Comparison of ENCODE assay signal across 1 cellular context in genomic region chr2:238063414-238064189, GRCh38.
TF ChIP-seq lines count a peak whose summit lies in the region.

No MANE protein-coding gene starts in this region.

TF ChIP-seq in HepG2, 621 proteins besides CTCF, POLR2A, EP300 and RAD21 (continued from another document):
- TF ChIP-seq ZNF687 (CRISPR knock-in tag; IDR thresholded peaks at IDR 0.05) (peak; percentile 10), ZNF772 (CRISPR knock-in tag; IDR thresholded peaks at IDR 0.05) (0 out of 2 replicates have a peak, but pooled peaks have one; percentile 48), HMG20A (CRISPR knock-in tag; IDR thresholded peaks at IDR 0.05; ENCODE audit: borderline replicate concordance) (0 out of 2 replicates have a peak, but pooled peaks have one; percentile 22), HNF4A (CRISPR knock-in tag; IDR thresholded peaks at IDR 0.05) (peak; percentile 94), ZNF703 (CRISPR knock-in tag; IDR thresholded peaks at IDR 0.05; ENCODE audit: borderline replicate concordance) (no peak), MZF1 (CRISPR knock-in tag; IDR thresholded peaks at IDR 0.05; ENCODE audit: borderline replicate concordance) (no peak), ZBTB4 (CRISPR knock-in tag; IDR thresholded peaks at IDR 0.05; ENCODE audit: borderline replicate concordance) (0 out of 2 replicates have a peak, but pooled peaks have one; percentile 75), ZBTB38 (CRISPR knock-in tag; IDR thresholded peaks at IDR 0.05) (0 out of 2 replicates have a peak, but pooled peaks have one; percentile 16), SAP130 (CRISPR knock-in tag; IDR thresholded peaks at IDR 0.05; ENCODE audit: low read depth) (peak; percentile 35), MXI1 (IDR thresholded peaks at IDR 0.05; ENCODE audit: borderline replicate concordance, low read depth, low read length) (no peak), CEBPB (IDR thresholded peaks at IDR 0.05; ENCODE audit: borderline replicate concordance, low read depth, low read length) (no peak), ESRRA (CRISPR knock-in tag; IDR thresholded peaks at IDR 0.05; ENCODE audit: low read depth) (0 out of 2 replicates have a peak, but pooled peaks have one; percentile 21), ZMYM4 (CRISPR knock-in tag; IDR thresholded peaks at IDR 0.05) (peak; percentile 45; the same call in 1 of the 2 replicates), HHEX (CRISPR knock-in tag; IDR thresholded peaks at IDR 0.05) (no peak), RBFOX2 (IDR thresholded peaks at IDR 0.05; ENCODE audit: low read depth, low read length) (0 out of 2 replicates have a peak, but pooled peaks have one; percentile 17), ASH2L (IDR thresholded peaks at IDR 0.05; ENCODE audit: insufficient read length, low read depth, low read length) (peak; percentile 41), TEAD3 (CRISPR knock-in tag; optimal IDR thresholded peaks at IDR 0.05; ENCODE audit: borderline replicate concordance) (peak; percentile 50), ZNF414 (CRISPR knock-in tag; IDR thresholded peaks at IDR 0.05) (0 out of 2 replicates have a peak, but pooled peaks have one; percentile 17), ZNF768 (CRISPR knock-in tag; IDR thresholded peaks at IDR 0.05) (no peak), LCORL (IDR thresholded peaks at IDR 0.05) (no peak), LCORL (CRISPR knock-in tag; IDR thresholded peaks at IDR 0.05) (peak; percentile 60; the same call in 1 of the 2 replicates), PAXIP1 (CRISPR knock-in tag; conservative IDR thresholded peaks at IDR 0.05) (peak; percentile 70)
- TF ChIP-seq, protein P1, sequence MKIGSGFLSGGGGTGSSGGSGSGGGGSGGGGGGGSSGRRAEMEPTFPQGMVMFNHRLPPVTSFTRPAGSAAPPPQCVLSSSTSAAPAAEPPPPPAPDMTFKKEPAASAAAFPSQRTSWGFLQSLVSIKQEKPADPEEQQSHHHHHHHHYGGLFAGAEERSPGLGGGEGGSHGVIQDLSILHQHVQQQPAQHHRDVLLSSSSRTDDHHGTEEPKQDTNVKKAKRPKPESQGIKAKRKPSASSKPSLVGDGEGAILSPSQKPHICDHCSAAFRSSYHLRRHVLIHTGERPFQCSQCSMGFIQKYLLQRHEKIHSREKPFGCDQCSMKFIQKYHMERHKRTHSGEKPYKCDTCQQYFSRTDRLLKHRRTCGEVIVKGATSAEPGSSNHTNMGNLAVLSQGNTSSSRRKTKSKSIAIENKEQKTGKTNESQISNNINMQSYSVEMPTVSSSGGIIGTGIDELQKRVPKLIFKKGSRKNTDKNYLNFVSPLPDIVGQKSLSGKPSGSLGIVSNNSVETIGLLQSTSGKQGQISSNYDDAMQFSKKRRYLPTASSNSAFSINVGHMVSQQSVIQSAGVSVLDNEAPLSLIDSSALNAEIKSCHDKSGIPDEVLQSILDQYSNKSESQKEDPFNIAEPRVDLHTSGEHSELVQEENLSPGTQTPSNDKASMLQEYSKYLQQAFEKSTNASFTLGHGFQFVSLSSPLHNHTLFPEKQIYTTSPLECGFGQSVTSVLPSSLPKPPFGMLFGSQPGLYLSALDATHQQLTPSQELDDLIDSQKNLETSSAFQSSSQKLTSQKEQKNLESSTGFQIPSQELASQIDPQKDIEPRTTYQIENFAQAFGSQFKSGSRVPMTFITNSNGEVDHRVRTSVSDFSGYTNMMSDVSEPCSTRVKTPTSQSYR (CRISPR knock-in tag; IDR thresholded peaks at IDR 0.05; ENCODE audit: borderline replicate concordance), result peak; percentile 90
- TF ChIP-seq, protein P2, sequence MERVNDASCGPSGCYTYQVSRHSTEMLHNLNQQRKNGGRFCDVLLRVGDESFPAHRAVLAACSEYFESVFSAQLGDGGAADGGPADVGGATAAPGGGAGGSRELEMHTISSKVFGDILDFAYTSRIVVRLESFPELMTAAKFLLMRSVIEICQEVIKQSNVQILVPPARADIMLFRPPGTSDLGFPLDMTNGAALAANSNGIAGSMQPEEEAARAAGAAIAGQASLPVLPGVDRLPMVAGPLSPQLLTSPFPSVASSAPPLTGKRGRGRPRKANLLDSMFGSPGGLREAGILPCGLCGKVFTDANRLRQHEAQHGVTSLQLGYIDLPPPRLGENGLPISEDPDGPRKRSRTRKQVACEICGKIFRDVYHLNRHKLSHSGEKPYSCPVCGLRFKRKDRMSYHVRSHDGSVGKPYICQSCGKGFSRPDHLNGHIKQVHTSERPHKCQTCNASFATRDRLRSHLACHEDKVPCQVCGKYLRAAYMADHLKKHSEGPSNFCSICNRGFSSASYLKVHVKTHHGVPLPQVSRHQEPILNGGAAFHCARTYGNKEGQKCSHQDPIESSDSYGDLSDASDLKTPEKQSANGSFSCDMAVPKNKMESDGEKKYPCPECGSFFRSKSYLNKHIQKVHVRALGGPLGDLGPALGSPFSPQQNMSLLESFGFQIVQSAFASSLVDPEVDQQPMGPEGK (CRISPR knock-in tag; IDR thresholded peaks at IDR 0.05), result peak; percentile 43; the same call in 1 of the 2 replicates
